13 cellular contexts compared by ENCODE assay signal in the genomic region with DNA sequence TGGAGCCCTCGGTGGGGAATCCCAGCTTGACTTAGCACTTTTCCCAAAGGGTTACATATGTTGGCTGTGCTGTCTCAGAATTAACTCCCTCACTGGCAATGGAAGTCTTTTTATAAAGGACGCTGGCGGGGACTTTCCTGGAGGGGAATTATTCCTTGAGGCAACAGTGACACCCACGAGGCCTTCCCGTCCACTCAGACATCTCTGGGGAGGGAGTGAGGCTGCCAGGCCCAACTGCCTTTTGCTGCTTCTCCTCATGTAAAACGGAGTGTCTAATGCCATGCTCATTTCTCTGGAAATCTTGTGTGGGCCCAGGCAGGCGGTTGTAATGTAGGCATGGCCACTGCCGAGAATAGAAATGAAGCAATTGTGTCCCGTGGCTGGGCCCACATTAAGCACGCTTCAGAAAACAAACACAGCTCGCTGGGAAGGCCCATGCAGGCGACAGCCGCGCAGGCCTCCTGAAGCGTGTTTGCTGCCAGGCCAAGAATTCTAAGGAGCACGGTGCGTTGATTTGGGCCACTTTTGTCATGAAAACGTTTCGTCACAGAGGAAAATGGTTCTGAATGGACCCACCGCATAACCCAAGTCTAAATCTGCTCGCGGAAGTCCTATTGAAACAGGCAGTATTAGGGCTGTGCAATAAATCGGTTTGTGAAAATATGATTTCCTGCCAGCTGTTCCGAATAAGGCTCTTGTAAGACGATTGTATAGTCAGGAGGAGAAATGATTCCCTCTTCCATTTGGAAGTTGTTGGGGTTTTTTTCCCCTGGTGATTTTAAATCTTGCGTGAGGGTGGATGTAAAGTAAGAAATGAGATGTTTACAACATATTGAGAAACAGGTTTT.
DNase-seq lines count a peak whose midpoint lies in the region; ATAC-seq and TF ChIP-seq lines count a peak whose summit lies in the region.
"Had no signal": no experiment of that assay in that cellular context is flagged by ENCODE, and none has a peak within 500 bp of the region (broad histone marks: within the 10 kb centered on the region; RNA-seq: fewer than 3 reads in every experiment).

No MANE protein-coding gene starts in this region.

- no peaks in the 10 kb centered on the region for H3K4me1 Mint-ChIP-seq in activated naive CD4-positive, alpha-beta T cell treated with anti-CD3 and anti-CD28 coated beads, Interleukin-2, amount 10 ng/mL, durations not matched to agents 7 days and 5 days

- no peak overlapping the region for H3K27ac Mint-ChIP-seq in activated naive CD4-positive, alpha-beta T cell treated with anti-CD3 and anti-CD28 coated beads, Interleukin-2, amount 10 ng/mL, durations not matched to agents 7 days and 5 days
- H3K27ac Mint-ChIP-seq: activated naive CD8-positive, alpha-beta T cell; naive B cell had no signal

- intact Hi-C loops in sciatic nerve (cut with DNase I): no loop called here

- H3K27me3 ChIP-seq in BLaER1: no peaks in the 10 kb centered on the region
- H3K27me3 ChIP-seq: SJSA1 had no signal

- H3K4me2 ChIP-seq in BLaER1: peak overlapping the region; percentile 70

- TF ChIP-seq POLR2A in erythroblast (IDR thresholded peaks at IDR 0.05; ENCODE audit: low read length): no peak

- no peaks in the 10 kb centered on the region for H3K9me3 Mint-ChIP-seq in activated naive CD4-positive, alpha-beta T cell treated with anti-CD3 and anti-CD28 coated beads, Interleukin-2, amount 10 ng/mL, durations not matched to agents 7 days and 5 days

- H3K4me3 Mint-ChIP-seq in activated naive CD4-positive, alpha-beta T cell treated with anti-CD3 and anti-CD28 coated beads, Interleukin-2, amount 10 ng/mL, durations not matched to agents 7 days and 5 days: no peak overlapping the region
- H3K4me3 Mint-ChIP-seq: activated naive CD8-positive, alpha-beta T cell had no signal

- peak; percentile 9 for DNase-seq in choroid plexus epithelial cell (ENCODE audit: low read depth)
- peak; percentile 75 for DNase-seq in medulla oblongata (ENCODE audit: extremely low spot score)
- no peak for DNase-seq in sciatic nerve (ENCODE audit: low spot score)
- DNase-seq in erythroblast (lab: John Stamatoyannopoulos, UW): no peak
- DNase-seq in GM19238 (ENCODE audit: insufficient read length, low spot score): no peak
- no peak for DNase-seq in effector CD4-positive, alpha-beta T cell
- DNase-seq in activated naive CD4-positive, alpha-beta T cell treated with anti-CD3 and anti-CD28 coated beads, Interleukin-2, amount 10 ng/mL, durations not matched to agents 7 days and 5 days: no peak
- DNase-seq: foreskin melanocyte, naive B cell had no signal

- no peaks in the 10 kb centered on the region for H4K20me1 ChIP-seq in BLaER1

- peaks cover 32% of the 10 kb centered on the region for H3K27me3 Mint-ChIP-seq in activated naive CD4-positive, alpha-beta T cell treated with anti-CD3 and anti-CD28 coated beads, Interleukin-2, amount 10 ng/mL, durations not matched to agents 7 days and 5 days

- H3K27ac ChIP-seq in BLaER1: peak overlapping the region; percentile 15; the same call in 1 of the 2 replicates
- H3K27ac ChIP-seq: SJSA1 had no signal

- no peaks in the 10 kb centered on the region; the same call in 1 of the 2 replicates for H3K9me3 ChIP-seq in BLaER1
- H3K9me3 ChIP-seq: SJSA1 had no signal

- no peak overlapping the region for H3K4me3 ChIP-seq in BLaER1
- no peak overlapping the region for H3K4me3 ChIP-seq in choroid plexus epithelial cell (ENCODE audit: low read depth, low read length)
- H3K4me3 ChIP-seq: SJSA1 had no signal

- TF ChIP-seq CTCF in choroid plexus epithelial cell (conservative IDR thresholded peaks at IDR 0.05; ENCODE audit: low read depth, low read length): no peak

- no peak overlapping the region for H3K9ac ChIP-seq in BLaER1

- CTCF ChIA-PET in activated naive CD4-positive, alpha-beta T cell treated with anti-CD3 and anti-CD28 coated beads, Interleukin-2, amount 10 ng/mL, durations not matched to agents 7 days and 5 days (lab: Charles Lee): no interaction called here

- peak; percentile 74 for ATAC-seq in sciatic nerve
- ATAC-seq: HepG2 had no signal

- H3K36me3 Mint-ChIP-seq in activated naive CD4-positive, alpha-beta T cell treated with anti-CD3 and anti-CD28 coated beads, Interleukin-2, amount 10 ng/mL, durations not matched to agents 7 days and 5 days: no peaks in the 10 kb centered on the region
- H3K36me3 Mint-ChIP-seq: activated naive CD8-positive, alpha-beta T cell; naive B cell had no signal

- H3K4me1 ChIP-seq in BLaER1: peaks cover 24% of the 10 kb centered on the region
- H3K4me1 ChIP-seq: SJSA1 had no signal

- no peaks in the 10 kb centered on the region for H3K36me3 ChIP-seq in BLaER1
- H3K36me3 ChIP-seq: SJSA1 had no signal

Comparison
In these comparisons a context has a peak if more than half of its experiments do, and no peak if none do; other contexts are left out.
1. DNase-seq: peak in choroid plexus epithelial cell (single experiment) and medulla oblongata (single experiment); none in sciatic nerve (single experiment), erythroblast (0 of 2), GM19238 (single experiment), effector CD4-positive, alpha-beta T cell (single experiment) and activated naive CD4-positive, alpha-beta T cell treated with anti-CD3 and anti-CD28 coated beads, Interleukin-2, amount 10 ng/mL, durations not matched to agents 7 days and 5 days (single experiment).